ENCODE assay signal across 8 cellular contexts in genomic region chr9:92763721-92764380, GRCh38. TPM values are rescaled to one million over a fixed set of nuclear protein-coding genes. Genes with fewer than 3 reads are reported as not detected.
DNase-seq lines count a peak whose midpoint lies in the region; ATAC-seq and TF ChIP-seq lines count a peak whose summit lies in the region.

No MANE protein-coding gene starts in this region.

- H3K9me3 Mint-ChIP-seq in immature natural killer cell, result no peaks in the 10 kb centered on the region

- DNase-seq in AG10803 (ENCODE audit: low read depth) (no peak), GM19240 (ENCODE audit: insufficient read length, low spot score) (peak; percentile 34), RKO (ENCODE audit: low spot score) (peak; percentile 56), astrocyte of the cerebellum (ENCODE audit: low read depth) (no peak), immature natural killer cell (peak; percentile 42 to 44 (median 43)), NCI-H446 treated with DMSO at 0.1 percent for 48 hours (lab: John Stamatoyannopoulos, UW) (no peak)
- DNase-seq in stimulated activated CD8-positive, alpha-beta memory T cell treated with anti-CD3 and anti-CD28 coated beads, Interleukin-4, amount 100 ng/mL, for 48 hours, result peak; percentile 56

- H3K27me3 Mint-ChIP-seq in immature natural killer cell (ENCODE audit: low read depth in 3 of 3), result peaks cover 7 to 13% (median 8%) of the 10 kb centered on the region in 3 donors

- H3K4me3 ChIP-seq in AG10803 (ENCODE audit: low read length) (peak overlapping the region; percentile 94), astrocyte of the cerebellum (ENCODE audit: low read depth, low read length) (peak overlapping the region; percentile 85)

- TF ChIP-seq CTCF in AG10803 (conservative IDR thresholded peaks at IDR 0.05; ENCODE audit: low read length), result no peak
- no peak for TF ChIP-seq CTCF in astrocyte of the cerebellum (IDR thresholded peaks at IDR 0.05; ENCODE audit: low read depth, low read length, missing control alignments)

- in situ Hi-C loops in astrocyte of the cerebellum (cut with HindIII; ENCODE audit: low sequenced_read_pairs), result no loop called here

- no peak for ATAC-seq in HG03342 (IDR thresholded peaks at IDR 0.05; ENCODE audit: unreplicated experiment)

- H3K4me3 Mint-ChIP-seq in immature natural killer cell, result peak overlapping the region; percentile 89 to 95 (median 93)

- peaks cover 54 to 58% of the 10 kb centered on the region in 2 donors for H3K4me1 Mint-ChIP-seq in immature natural killer cell

- peak overlapping the region; percentile 76 to 91 (median 88) for H3K27ac Mint-ChIP-seq in immature natural killer cell

- no peaks in the 10 kb centered on the region for H3K36me3 Mint-ChIP-seq in immature natural killer cell

RNA-seq across cellular contexts. Expression of gene BICD2, which starts 0.8 kb away (rescaled TPM):
- 10 to 100 TPM in 1 of 3 donors, 1 to 10 TPM in 2; 5.8 to 26.8 (median 8.0) TPM for polyA plus RNA-seq in immature natural killer cell

Comparison
In these comparisons a context has a peak if more than half of its experiments do, and no peak if none do; other contexts are left out.
1. DNase-seq: peak in GM19240 (single experiment), RKO (single experiment), immature natural killer cell (3 of 3) and stimulated activated CD8-positive, alpha-beta memory T cell treated with anti-CD3 and anti-CD28 coated beads, Interleukin-4, amount 100 ng/mL, for 48 hours (single experiment); none in AG10803 (single experiment), astrocyte of the cerebellum (single experiment) and NCI-H446 treated with DMSO at 0.1 percent for 48 hours (single experiment).